Comparison of ENCODE assay signal across 15 cellular contexts in the genomic region with DNA sequence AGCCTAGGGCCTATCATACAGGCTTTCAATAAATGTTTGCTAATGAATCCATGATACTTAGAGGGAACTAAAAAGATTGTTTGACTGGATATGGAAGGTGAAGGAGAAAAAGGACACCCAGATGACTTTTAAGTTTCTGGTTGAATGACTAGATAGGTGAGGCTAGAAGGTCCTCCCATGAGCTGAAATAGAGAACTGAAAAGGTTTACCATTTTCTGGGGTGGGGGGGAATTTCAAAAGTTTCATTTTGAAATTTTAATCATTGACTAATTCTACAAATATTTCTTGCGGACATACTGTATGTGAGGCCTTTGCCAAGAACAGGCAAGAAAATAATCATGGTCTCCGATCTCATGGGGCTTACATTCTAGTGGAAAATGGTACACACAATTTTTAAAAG. TPM values are rescaled to one million over a fixed set of nuclear protein-coding genes. Genes with fewer than 3 reads are reported as not detected.
DNase-seq lines count a peak whose midpoint lies in the region; ATAC-seq and TF ChIP-seq lines count a peak whose summit lies in the region.
"Had no signal": no experiment of that assay in that cellular context is flagged by ENCODE, and none has a peak within 500 bp of the region (broad histone marks: within the 10 kb centered on the region; RNA-seq: fewer than 3 reads in every experiment).

No MANE protein-coding gene starts in this region.

- peak; percentile 59 for ATAC-seq in GM18502 (IDR thresholded peaks at IDR 0.05; ENCODE audit: poor library complexity, unreplicated experiment)
- ATAC-seq in HG03064 (IDR thresholded peaks at IDR 0.05; ENCODE audit: low read depth, unreplicated experiment), result peak; percentile 45

- TF ChIP-seq POLR2A in ovary (IDR thresholded peaks at IDR 0.05), result no peak

- no peaks in the 10 kb centered on the region for H3K36me3 ChIP-seq in ovary

- 88 to 95% (median 93%) methylated on average over 2 of the region's 2 CpGs for WGBS in ovary, 3 donors

- TF ChIP-seq CTCF in GM20000 (IDR thresholded peaks at IDR 0.05; ENCODE audit: extremely low read depth, missing control alignments) (no peak), endothelial cell (IDR thresholded peaks at IDR 0.05; ENCODE audit: unreplicated experiment) (no peak), ovary (IDR thresholded peaks at IDR 0.05) (no peak)

- DNase-seq in GM20000 (ENCODE audit: low spot score) (peak; percentile 38), endothelial cell (ENCODE audit: low spot score) (no peak), Kasumi-1 (lab: John Stamatoyannopoulos, UW) (no peak), ovary (no peak), dermis blood vessel endothelial cell (no peak), NCI-H524 treated with DMSO at 0.1 percent for 48 hours (lab: John Stamatoyannopoulos, UW) (no peak)
- DNase-seq: activated CD4-positive, alpha-beta T cell treated with anti-CD3 and anti-CD28 coated beads, Interleukin-2, amount 50 U/mL, for 1 hour; amygdala; effector memory CD4-positive, alpha-beta T cell; hypothalamus; MM.1S; NCI-H510A treated with DMSO at 0.1 percent for 48 hours; SIG-M5 had no signal

- H3K36me3 Mint-ChIP-seq in endothelial cell (ENCODE audit: low read depth, unreplicated experiment), result peaks cover 27% of the 10 kb centered on the region

- H3K4me1 ChIP-seq in ovary (ENCODE audit: insufficient read depth), result peaks cover 2% of the 10 kb centered on the region

- peaks cover 6% of the 10 kb centered on the region for H3K27me3 Mint-ChIP-seq in endothelial cell (ENCODE audit: unreplicated experiment)

- H3K27ac ChIP-seq in ovary, result no peak overlapping the region

- no peaks in the 10 kb centered on the region for H3K9me3 Mint-ChIP-seq in endothelial cell (ENCODE audit: unreplicated experiment)

- intact Hi-C loops in ovary (cut with DNase I), result no loop called here

- TF ChIP-seq EP300 in ovary (IDR thresholded peaks at IDR 0.05), result no peak

- peaks cover 2% of the 10 kb centered on the region for H3K4me1 Mint-ChIP-seq in endothelial cell (ENCODE audit: unreplicated experiment)

- H3K4me3 ChIP-seq in ovary, result no peak overlapping the region

- H3K4me3 Mint-ChIP-seq in endothelial cell (ENCODE audit: unreplicated experiment), result no peak overlapping the region

- H3K9me3 ChIP-seq in ovary, result no peaks in the 10 kb centered on the region

- peak overlapping the region; percentile 1 for H3K27ac Mint-ChIP-seq in endothelial cell (ENCODE audit: unreplicated experiment)

- H3K27me3 ChIP-seq in ovary, result no peaks in the 10 kb centered on the region

RNA-seq across cellular contexts. Expression of gene ZBTB2, which starts 17.9 kb away (rescaled TPM):
- total RNA-seq in endothelial cell (ENCODE audit: unreplicated experiment) (11.6 TPM), ovary (10 to 100 TPM in 6 of 7 donors, 1 to 10 TPM in 1; 8.8 to 31.2 (median 18.3) TPM), dermis blood vessel endothelial cell (8.0 and 10.6 TPM in 2 replicates)
- 10 to 100 TPM; 12.1 to 18.3 TPM for polyA plus RNA-seq in ovary

RNA-seq across cellular contexts. Expression of gene RMND1, which starts 42.7 kb away (rescaled TPM):
- total RNA-seq in endothelial cell (ENCODE audit: unreplicated experiment), result 18.7 TPM
- total RNA-seq in ovary, result 10 to 100 TPM; 17.1 to 23.7 (median 20.5) TPM
- 10 to 100 TPM; 19.9 to 20.4 TPM for polyA plus RNA-seq in ovary
- 27.9 and 32.2 TPM in 2 replicates for total RNA-seq in dermis blood vessel endothelial cell
